20 cellular contexts compared by ENCODE assay signal in the genomic region with DNA sequence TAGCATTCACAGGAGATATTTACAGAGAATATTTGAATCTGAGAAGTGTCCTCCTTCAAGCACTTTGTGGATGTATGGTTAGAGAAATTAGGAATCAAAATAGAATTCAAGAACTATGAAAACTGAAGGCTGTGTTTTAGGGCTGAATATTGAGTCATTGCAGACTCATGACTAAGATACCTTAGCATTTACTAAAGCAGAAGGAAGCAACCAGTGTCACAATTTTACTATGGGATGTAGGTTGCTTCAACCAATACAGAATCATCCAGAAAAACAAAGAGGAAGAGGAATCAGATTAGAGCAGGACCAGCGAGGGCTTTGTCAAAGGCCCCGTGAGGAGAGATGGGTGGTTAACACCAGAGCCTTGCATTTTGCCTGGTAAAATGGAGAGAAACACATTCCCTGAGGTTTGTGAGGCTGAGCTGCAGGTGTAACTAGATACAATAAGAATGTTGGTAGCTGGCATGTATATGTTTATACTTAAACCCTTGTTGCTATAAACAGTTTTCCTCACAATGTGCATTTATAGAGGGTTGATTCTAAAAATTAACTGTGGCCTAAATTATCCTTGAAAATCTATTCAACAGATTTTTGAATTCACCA.
DNase-seq lines count a peak whose midpoint lies in the region; ATAC-seq and TF ChIP-seq lines count a peak whose summit lies in the region.
"Had no signal": no experiment of that assay in that cellular context is flagged by ENCODE, and none has a peak within 500 bp of the region (broad histone marks: within the 10 kb centered on the region; RNA-seq: fewer than 3 reads in every experiment).

No MANE protein-coding gene starts in this region.

- H3K36me3 Mint-ChIP-seq in osteocyte (ENCODE audit: unreplicated experiment): no peaks in the 10 kb centered on the region
- no peaks in the 10 kb centered on the region for H3K36me3 Mint-ChIP-seq in stimulated activated memory B cell treated with anti-CD40 and anti-IgM and Interleukin-4, amounts not matched to agents 10 μg/mL and 1 μg/mL and 100 μg/mL, for 72 hours
- H3K36me3 Mint-ChIP-seq: activated naive CD4-positive, alpha-beta T cell treated with anti-CD3 and anti-CD28 coated beads, Interleukin-2, amount 50 U/mL, for 72 hours; CD4-positive, alpha-beta memory T cell had no signal

- no peak overlapping the region for H3K4me3 Mint-ChIP-seq in osteocyte (ENCODE audit: unreplicated experiment)
- H3K4me3 Mint-ChIP-seq in stimulated activated memory B cell treated with anti-CD40 and anti-IgM and Interleukin-4, amounts not matched to agents 10 μg/mL and 1 μg/mL and 100 μg/mL, for 72 hours: no peak overlapping the region
- H3K4me3 Mint-ChIP-seq: CD4-positive, alpha-beta memory T cell; stimulated activated naive CD8-positive, alpha-beta T cell treated with anti-CD3 and anti-CD28 coated beads, Interleukin-15, Interleukin-2, amounts not matched to agents 100 ng/mL and 50 ng/mL, for 24 hours had no signal

- H3K27me3 ChIP-seq in GM23248 (replicated peaks; ENCODE audit: insufficient read depth) (peaks cover 10% of the 10 kb centered on the region; the same call in 1 of the 2 replicates), WERI-Rb-1 (ENCODE audit: insufficient read depth, low read depth, severe bottlenecking) (peaks cover 61% of the 10 kb centered on the region), smooth muscle cell (ENCODE audit: low read depth) (no peaks in the 10 kb centered on the region)
- H3K27me3 ChIP-seq: ascending aorta, Peyer's patch had no signal

- whole genome bisulfite sequencing in GM23248 (ENCODE audit: low coverage in 1 of 2, low lambda C conversion rate in 2 of 2, missing lambda C conversion rate in 2 of 2), 2 experiments: 69 to 84% methylated on average over 2 of the region's 2 CpGs
- 79% methylated on average over 2 of the region's 2 CpGs for WGBS in smooth muscle cell (ENCODE audit: low lambda C conversion rate)

- H2AFZ ChIP-seq in GM23248: no peak overlapping the region
- no peak overlapping the region for H2AFZ ChIP-seq in smooth muscle cell (ENCODE audit: low read depth)

- H3K9me3 ChIP-seq in GM23248 (ENCODE audit: low read depth): no peaks in the 10 kb centered on the region
- no peaks in the 10 kb centered on the region for H3K9me3 ChIP-seq in WERI-Rb-1 (ENCODE audit: severe bottlenecking)
- no peaks in the 10 kb centered on the region for H3K9me3 ChIP-seq in smooth muscle cell (replicated peaks; ENCODE audit: low read depth)
- H3K9me3 ChIP-seq: ascending aorta, Peyer's patch had no signal

- no peaks in the 10 kb centered on the region for H3K27me3 Mint-ChIP-seq in osteocyte (ENCODE audit: unreplicated experiment)
- no peaks in the 10 kb centered on the region for H3K27me3 Mint-ChIP-seq in stimulated activated memory B cell treated with anti-CD40 and anti-IgM and Interleukin-4, amounts not matched to agents 10 μg/mL and 1 μg/mL and 100 μg/mL, for 72 hours
- H3K27me3 Mint-ChIP-seq: CD4-positive, alpha-beta memory T cell; stimulated activated naive CD8-positive, alpha-beta T cell treated with anti-CD3 and anti-CD28 coated beads, Interleukin-15, Interleukin-2, amounts not matched to agents 100 ng/mL and 50 ng/mL, for 24 hours had no signal

- TF ChIP-seq CTCF in osteocyte (IDR thresholded peaks at IDR 0.05): no peak
- TF ChIP-seq CTCF in WERI-Rb-1 (IDR thresholded peaks at IDR 0.05; ENCODE audit: low read depth, low read length): no peak
- no peak for TF ChIP-seq CTCF in smooth muscle cell (IDR thresholded peaks at IDR 0.05; ENCODE audit: borderline replicate concordance, insufficient read depth, poor library complexity, severe bottlenecking)

- H3K27ac ChIP-seq in GM23248: peak overlapping the region; percentile 49; the same call in 1 of the 2 replicates
- H3K27ac ChIP-seq in WERI-Rb-1: no peak overlapping the region
- H3K27ac ChIP-seq in smooth muscle cell (ENCODE audit: low read depth): no peak overlapping the region
- H3K27ac ChIP-seq: Peyer's patch had no signal

- no peaks in the 10 kb centered on the region for H3K79me2 ChIP-seq in GM23248 (ENCODE audit: insufficient read depth)
- H3K79me2 ChIP-seq in smooth muscle cell (ENCODE audit: low read depth): no peaks in the 10 kb centered on the region

- in situ Hi-C loops in GM23248 (cut with MboI): no loop called here

- H4K20me1 ChIP-seq in GM23248 (ENCODE audit: insufficient read depth) (no peaks in the 10 kb centered on the region), smooth muscle cell (ENCODE audit: low read depth) (no peaks in the 10 kb centered on the region)

- no peaks in the 10 kb centered on the region for H3K9me2 ChIP-seq in GM23248 (ENCODE audit: insufficient read depth)

- H3K36me3 ChIP-seq in GM23248 (ENCODE audit: low read depth) (no peaks in the 10 kb centered on the region), WERI-Rb-1 (no peaks in the 10 kb centered on the region), smooth muscle cell (ENCODE audit: low read depth) (no peaks in the 10 kb centered on the region)
- H3K36me3 ChIP-seq: ascending aorta, Peyer's patch had no signal

- peak overlapping the region; percentile 38 for H3K27ac Mint-ChIP-seq in osteocyte (ENCODE audit: unreplicated experiment)
- H3K27ac Mint-ChIP-seq in stimulated activated memory B cell treated with anti-CD40 and anti-IgM and Interleukin-4, amounts not matched to agents 10 μg/mL and 1 μg/mL and 100 μg/mL, for 72 hours: no peak overlapping the region
- H3K27ac Mint-ChIP-seq: activated naive CD4-positive, alpha-beta T cell treated with anti-CD3 and anti-CD28 coated beads, Interleukin-2, amount 50 U/mL, for 72 hours; stimulated activated naive CD8-positive, alpha-beta T cell treated with anti-CD3 and anti-CD28 coated beads, Interleukin-15, Interleukin-2, amounts not matched to agents 100 ng/mL and 50 ng/mL, for 24 hours had no signal

- peaks cover 27% of the 10 kb centered on the region for H3K4me1 ChIP-seq in GM23248 (ENCODE audit: insufficient read depth)
- H3K4me1 ChIP-seq in smooth muscle cell (ENCODE audit: low read depth): no peaks in the 10 kb centered on the region
- H3K4me1 ChIP-seq: Peyer's patch had no signal

- H3K4me1 Mint-ChIP-seq in osteocyte (ENCODE audit: unreplicated experiment): peaks cover 46% of the 10 kb centered on the region
- no peaks in the 10 kb centered on the region for H3K4me1 Mint-ChIP-seq in stimulated activated memory B cell treated with anti-CD40 and anti-IgM and Interleukin-4, amounts not matched to agents 10 μg/mL and 1 μg/mL and 100 μg/mL, for 72 hours
- H3K4me1 Mint-ChIP-seq: CD4-positive, alpha-beta memory T cell had no signal

- H3F3A ChIP-seq in GM23248 (ENCODE audit: insufficient read depth): peaks cover 26% of the 10 kb centered on the region
- peaks cover 14% of the 10 kb centered on the region for H3F3A ChIP-seq in smooth muscle cell (ENCODE audit: low read depth)

- no peaks in the 10 kb centered on the region for H3K9me3 Mint-ChIP-seq in osteocyte (ENCODE audit: unreplicated experiment)
- H3K9me3 Mint-ChIP-seq in stimulated activated memory B cell treated with anti-CD40 and anti-IgM and Interleukin-4, amounts not matched to agents 10 μg/mL and 1 μg/mL and 100 μg/mL, for 72 hours: no peaks in the 10 kb centered on the region
- H3K9me3 Mint-ChIP-seq: activated naive CD4-positive, alpha-beta T cell treated with anti-CD3 and anti-CD28 coated beads, Interleukin-2, amount 50 U/mL, for 72 hours; stimulated activated naive CD8-positive, alpha-beta T cell treated with anti-CD3 and anti-CD28 coated beads, Interleukin-15, Interleukin-2, amounts not matched to agents 100 ng/mL and 50 ng/mL, for 24 hours had no signal

- no peak overlapping the region for H3K4me3 ChIP-seq in GM23248
- no peak overlapping the region for H3K4me3 ChIP-seq in WERI-Rb-1 (ENCODE audit: low read depth, low read length)
- H3K4me3 ChIP-seq in smooth muscle cell: no peak overlapping the region
- H3K4me3 ChIP-seq: ascending aorta, lung, Peyer's patch had no signal

- peak overlapping the region; percentile 66 for H3K4me2 ChIP-seq in GM23248 (ENCODE audit: unreplicated experiment)
- H3K4me2 ChIP-seq in smooth muscle cell: no peak overlapping the region

- no peak overlapping the region for H3K9ac ChIP-seq in GM23248
- no peak overlapping the region for H3K9ac ChIP-seq in smooth muscle cell (ENCODE audit: low read depth)

- peak; percentile 75 for DNase-seq in GM23248
- DNase-seq in NCI-H226: peak; percentile 14
- no peak for DNase-seq in osteocyte (ENCODE audit: extremely low spot score, unreplicated experiment)
- DNase-seq in WERI-Rb-1: no peak
- DNase-seq in smooth muscle cell (lab: John Stamatoyannopoulos, UW; ENCODE audit: unreplicated experiment): no peak
- DNase-seq: activated CD4-positive, alpha-beta T cell treated with anti-CD3 and anti-CD28 coated beads, Interleukin-2, amount 50 U/mL, for 1 hour; CD4-positive, alpha-beta memory T cell; cerebellar nuclear complex; Karpas-422; kidney; NCI-H1092 treated with DMSO at 0.1 percent for 48 hours; NCI-H1930; NCI-H526 treated with DMSO at 0.1 percent for 48 hours; Peyer's patch had no signal

- peak; percentile 39 for ATAC-seq in esophagus mucosa
- ATAC-seq in stimulated activated memory B cell treated with anti-CD40 and anti-IgM and Interleukin-4, amounts not matched to agents 10 μg/mL and 1 μg/mL and 100 μg/mL, for 72 hours: no peak
- ATAC-seq: activated naive CD4-positive, alpha-beta T cell treated with anti-CD3 and anti-CD28 coated beads, Interleukin-2, amount 50 U/mL, for 72 hours had no signal

Comparison
In these comparisons a context has a peak if more than half of its experiments do, and no peak if none do; other contexts are left out.
1. DNase-seq: peak in GM23248 (single experiment) and NCI-H226 (single experiment); none in osteocyte (single experiment), WERI-Rb-1 (single experiment) and smooth muscle cell (single experiment).